ENCODE assay signal across 16 cellular contexts in genomic region chr6:113351183-113351834, GRCh38.
A peak's percentile ranks its signal among the peaks of the same experiment; 100 is the strongest.
DNase-seq lines count a peak whose midpoint lies in the region; ATAC-seq, FAIRE-seq and TF ChIP-seq lines count a peak whose summit lies in the region.
"Had no signal": no experiment of that assay in that cellular context is flagged by ENCODE, and none has a peak within 500 bp of the region (broad histone marks: within the 10 kb centered on the region; RNA-seq: fewer than 3 reads in every experiment).

No MANE protein-coding gene starts in this region.

- H3K9me3 ChIP-seq in HepG2 (ENCODE audit: low read length): no peaks in the 10 kb centered on the region
- H3K9me3 ChIP-seq in right lobe of liver: no peaks in the 10 kb centered on the region
- no peaks in the 10 kb centered on the region for H3K9me3 ChIP-seq in adipocyte (ENCODE audit: control insufficient read depth, low read length)
- H3K9me3 ChIP-seq in HAP-1: no peaks in the 10 kb centered on the region
- H3K9me3 ChIP-seq: sigmoid colon, tibial artery had no signal

- H3K36me3 Mint-ChIP-seq in type B pancreatic cell: no peaks in the 10 kb centered on the region
- H3K36me3 Mint-ChIP-seq: activated naive CD8-positive, alpha-beta T cell treated with anti-CD3 and anti-CD28 coated beads, Interleukin-2, amount 10 ng/mL, durations not matched to agents 7 days and 5 days had no signal

- intact Hi-C loops in HepG2 (cut with micrococcal nuclease; ENCODE audit: unreplicated experiment) (no loop called here), right lobe of liver (cut with DNase I) (no loop called here)

- peak overlapping the region; percentile 91 for H3K27ac ChIP-seq in HepG2 (ENCODE audit: extremely low read length, insufficient read depth, low read length)
- H3K27ac ChIP-seq in right lobe of liver: no peak overlapping the region
- H3K27ac ChIP-seq: sigmoid colon, tibial artery had no signal

- TF ChIP-seq CTCF in HepG2 (CRISPR knock-in tag; IDR thresholded peaks at IDR 0.05) (no peak), right lobe of liver (IDR thresholded peaks at IDR 0.05) (no peak), foreskin fibroblast (IDR thresholded peaks at IDR 0.05; ENCODE audit: low read depth, low read length) (no peak), type B pancreatic cell (conservative IDR thresholded peaks at IDR 0.05) (no peak)

- CTCF ChIA-PET in HepG2 (lab: Yijun Ruan, JAX; ENCODE audit: low intra/inter-chr PET ratio, low total read pairs): no interaction called here

- H3K27me3 ChIP-seq in HepG2 (ENCODE audit: control insufficient read depth in 1 of 2, insufficient read depth in 2 of 2, low read length in 2 of 2) (no peaks in the 10 kb centered on the region; a peak in 1 of 5 replicates), right lobe of liver (no peaks in the 10 kb centered on the region), adipocyte (replicated peaks; ENCODE audit: control insufficient read depth, insufficient read depth, low read length) (no peaks in the 10 kb centered on the region), HAP-1 (ENCODE audit: low read depth) (no peaks in the 10 kb centered on the region; the same call in 1 of the 2 replicates)
- H3K27me3 ChIP-seq: sigmoid colon, tibial artery had no signal

- H3K4me3 ChIP-seq in HepG2 (replicated peaks in 1 of 3; ENCODE audit: insufficient read depth in 1 of 3, low read depth in 2 of 3, low read length in 3 of 3): no peak overlapping the region
- H3K4me3 ChIP-seq in right lobe of liver: no peak overlapping the region
- peak overlapping the region; percentile 12 for H3K4me3 ChIP-seq in adipocyte (ENCODE audit: low read length)
- H3K4me3 ChIP-seq in foreskin fibroblast (ENCODE audit: low read depth in 1 of 2, low read length in 2 of 2): no peak overlapping the region
- no peak overlapping the region for H3K4me3 ChIP-seq in HAP-1
- H3K4me3 ChIP-seq: sigmoid colon, tibial artery had no signal

- in situ Hi-C loops in HepG2 (cut with HindIII; ENCODE audit: extremely low pct_ligation_motif_present, low pct_unique_long_range_greater_than_20kb) (loop anchor here (5.0 to 10.0 kb wide), 2 partner anchors 283 to 506 kb away; partner anchors contain the start of gene MARCKS), HAP-1 (cut with MboI; ENCODE audit: low sequenced_read_pairs) (no loop called here)

- peak overlapping the region; percentile 34 for H3K27ac Mint-ChIP-seq in type B pancreatic cell
- H3K27ac Mint-ChIP-seq: activated naive CD8-positive, alpha-beta T cell treated with anti-CD3 and anti-CD28 coated beads, Interleukin-2, amount 10 ng/mL, durations not matched to agents 7 days and 5 days; B cell; effector memory CD8-positive, alpha-beta T cell had no signal

- H3K36me3 ChIP-seq in HepG2 (replicated peaks in 1 of 2; ENCODE audit: control insufficient read depth in 1 of 2, insufficient read depth in 2 of 2, low read length in 2 of 2) (no peaks in the 10 kb centered on the region), right lobe of liver (no peaks in the 10 kb centered on the region), adipocyte (ENCODE audit: control insufficient read depth, insufficient read depth, low read length, severe bottlenecking) (no peaks in the 10 kb centered on the region), HAP-1 (replicated peaks) (no peaks in the 10 kb centered on the region)
- H3K36me3 ChIP-seq: sigmoid colon, tibial artery had no signal

- POLR2A ChIA-PET in HepG2 (lab: Yijun Ruan, JAX): interaction anchor here (1.1 to 4.3 kb wide), 11 partner anchors 10 to 528 kb away, joined by 4 to 54 read pairs (median 8); no protein-coding TSS in a partner anchor

- no peak for TF ChIP-seq POLR2A in HepG2 (IDR thresholded peaks at IDR 0.05; ENCODE audit: insufficient read depth in 1 of 2, low read depth in 2 of 2, low read length in 2 of 2)
- no peak for TF ChIP-seq POLR2A in right lobe of liver (IDR thresholded peaks at IDR 0.05)

- H3K27me3 Mint-ChIP-seq in type B pancreatic cell: no peaks in the 10 kb centered on the region
- H3K27me3 Mint-ChIP-seq: activated naive CD8-positive, alpha-beta T cell treated with anti-CD3 and anti-CD28 coated beads, Interleukin-2, amount 10 ng/mL, durations not matched to agents 7 days and 5 days; effector memory CD8-positive, alpha-beta T cell had no signal

- TF ChIP-seq RAD21 in HepG2 (CRISPR knock-in tag; IDR thresholded peaks at IDR 0.05): no peak

- TF ChIP-seq EP300 in HepG2 (IDR thresholded peaks at IDR 0.05; ENCODE audit: low read depth in 2 of 2, low read length in 2 of 2) (no peak), HepG2 (CRISPR knock-in tag; IDR thresholded peaks at IDR 0.05; ENCODE audit: borderline replicate concordance) (no peak)

- H3K4me2 ChIP-seq in HepG2 (ENCODE audit: low read depth, low read length): peak overlapping the region; percentile 41; the same call in 1 of the 2 replicates

- no peaks in the 10 kb centered on the region for H3K79me2 ChIP-seq in HepG2 (ENCODE audit: insufficient read depth, low read length)

- ATAC-seq in HepG2 (no peak), right lobe of liver (no peak)
- ATAC-seq: effector memory CD8-positive, alpha-beta T cell had no signal

- DNase-seq in HepG2 (ENCODE audit: low spot score) (no peak), right lobe of liver (no peak), adipocyte (ENCODE audit: low read depth) (peak; percentile 84), foreskin fibroblast (peak; percentile 81 to 92), type B pancreatic cell (ENCODE audit: extremely low spot score, unreplicated experiment) (no peak), HAP-1 (ENCODE audit: low spot score in 2 of 2) (no peak), NOMO-1 treated with dmso at 0.1 percent for 144 hours (lab: John Stamatoyannopoulos, UW; ENCODE audit: unreplicated experiment) (no peak), NCI-H1105 treated with DMSO at 0.1 percent for 48 hours (lab: John Stamatoyannopoulos, UW) (no peak)
- DNase-seq: activated naive CD8-positive, alpha-beta T cell treated with anti-CD3 and anti-CD28 coated beads, Interleukin-2, amount 10 ng/mL, durations not matched to agents 7 days and 5 days; effector memory CD8-positive, alpha-beta T cell; GF-D8; NCI-H1436 treated with DMSO at 0.1 percent for 48 hours; NK-92 treated with Interleukin-12 subunit alpha and Interleukin-12 subunit beta, amount 100 ng/mL, for 24 hours; sigmoid colon; tibial artery had no signal

- peaks cover 8% of the 10 kb centered on the region for H3K9me3 Mint-ChIP-seq in type B pancreatic cell
- H3K9me3 Mint-ChIP-seq: activated naive CD8-positive, alpha-beta T cell treated with anti-CD3 and anti-CD28 coated beads, Interleukin-2, amount 10 ng/mL, durations not matched to agents 7 days and 5 days had no signal

- peaks cover 30% of the 10 kb centered on the region for H3K4me1 Mint-ChIP-seq in type B pancreatic cell (ENCODE audit: unreplicated experiment)
- H3K4me1 Mint-ChIP-seq: activated naive CD8-positive, alpha-beta T cell treated with anti-CD3 and anti-CD28 coated beads, Interleukin-2, amount 10 ng/mL, durations not matched to agents 7 days and 5 days; B cell had no signal

- WGBS in HepG2 (ENCODE audit: low lambda C conversion rate): 83% methylated on average over 4 of the region's 4 CpGs
- 31% methylated on average over 4 of the region's 4 CpGs for WGBS in right lobe of liver (ENCODE audit: insufficient coverage, low coverage, low lambda C conversion rate, missing lambda C conversion rate)

- H4K20me1 ChIP-seq in HepG2 (ENCODE audit: insufficient read depth, low read length): no peaks in the 10 kb centered on the region

- H3K9ac ChIP-seq in HepG2 (ENCODE audit: insufficient read depth, low read depth, low read length) (no peak overlapping the region), adipocyte (ENCODE audit: low read length) (no peak overlapping the region)

- BruUV-seq in HepG2 (replicated peaks; lab: Mats Ljungman, UMichigan): no TSS peak

- no peak overlapping the region for H2AFZ ChIP-seq in HepG2 (ENCODE audit: low read length)

- H3K4me1 ChIP-seq in HepG2 (ENCODE audit: insufficient read depth, low read length): peaks cover 66% of the 10 kb centered on the region
- H3K4me1 ChIP-seq in right lobe of liver: peaks cover 0 to 12% (median 0%) of the 10 kb centered on the region in 4 donors
- peaks cover 45% of the 10 kb centered on the region for H3K4me1 ChIP-seq in adipocyte (ENCODE audit: control insufficient read depth, insufficient read depth, low read length)
- H3K4me1 ChIP-seq in HAP-1: no peaks in the 10 kb centered on the region
- H3K4me1 ChIP-seq: sigmoid colon had no signal

- H3K4me3 Mint-ChIP-seq in type B pancreatic cell: no peak overlapping the region
- H3K4me3 Mint-ChIP-seq: activated naive CD8-positive, alpha-beta T cell treated with anti-CD3 and anti-CD28 coated beads, Interleukin-2, amount 10 ng/mL, durations not matched to agents 7 days and 5 days; B cell; effector memory CD8-positive, alpha-beta T cell had no signal

- FAIRE-seq in HepG2 (lab: Jason Lieb, UNC): no peak

TF ChIP-seq in HepG2, 621 proteins besides CTCF, POLR2A, EP300 and RAD21:
- TF ChIP-seq ARNTL (CRISPR knock-in tag; IDR thresholded peaks at IDR 0.05) (no peak), ZNF576 (CRISPR knock-in tag; IDR thresholded peaks at IDR 0.05) (no peak), ZNF652 (CRISPR knock-in tag; IDR thresholded peaks at IDR 0.05; ENCODE audit: borderline replicate concordance, low read depth) (no peak), PTBP1 (IDR thresholded peaks at IDR 0.05; ENCODE audit: low read depth, low read length, poor library complexity, severe bottlenecking) (no peak)
TF ChIP-seq in HepG2: peak in this region for 0.

Comparison
In these comparisons a context has a peak if more than half of its experiments do, and no peak if none do; other contexts are left out.
1. DNase-seq: peak in adipocyte (single experiment) and foreskin fibroblast (2 of 2); none in HepG2 (single experiment), right lobe of liver (0 of 3), type B pancreatic cell (single experiment), HAP-1 (0 of 2), NOMO-1 treated with dmso at 0.1 percent for 144 hours (single experiment) and NCI-H1105 treated with DMSO at 0.1 percent for 48 hours (single experiment).